ENCODE assay signal across 14 cellular contexts in genomic region chr16:81494434-81494806, GRCh38. TPM values are rescaled to one million over a fixed set of nuclear protein-coding genes. Genes with fewer than 3 reads are reported as not detected.
DNase-seq lines count a peak whose midpoint lies in the region; ATAC-seq, FAIRE-seq and TF ChIP-seq lines count a peak whose summit lies in the region.
"Had no signal": no experiment of that assay in that cellular context is flagged by ENCODE, and none has a peak within 500 bp of the region (broad histone marks: within the 10 kb centered on the region; RNA-seq: fewer than 3 reads in every experiment).

No MANE protein-coding gene starts in this region.

- H3K4me3 ChIP-seq in A549 (no peak overlapping the region), adrenal gland (no peak overlapping the region), keratinocyte (ENCODE audit: control insufficient read depth in 2 of 3, extremely low read depth in 1 of 3, insufficient read depth in 2 of 3, low read depth in 1 of 3, low read length in 3 of 3) (no peak overlapping the region), prostate gland (no peak overlapping the region)

- ATAC-seq in A549 (peak in 1 of 2 experiments; percentile 6; a peak in 3 of 6 replicates), GM18519 (IDR thresholded peaks at IDR 0.05; ENCODE audit: low FRiP score, unreplicated experiment) (no peak)

- peak overlapping the region; percentile 77 for H3K9ac ChIP-seq in keratinocyte (ENCODE audit: control insufficient read depth, extremely low read depth, insufficient read depth, low read length)

- 75% methylated on average over 8 of the region's 10 CpGs for WGBS in A549 (ENCODE audit: missing lambda C conversion rate)
- 82 to 95% (median 87%) methylated on average over 1 to 10 of the region's 10 CpGs for WGBS in adrenal gland, 4 donors
- 77% methylated on average over 10 of the region's 10 CpGs for WGBS in prostate gland

- no peak for TF ChIP-seq RAD21 in A549 (conservative IDR thresholded peaks at IDR 0.05 in 1 of 2, IDR thresholded peaks at IDR 0.05 in 1 of 2)

- dilution Hi-C loops in keratinocyte (cut with MboI; ENCODE audit: extremely low pct_ligation_motif_present, low sequenced_read_pairs): no loop called here

- no peaks in the 10 kb centered on the region for H3K36me3 ChIP-seq in adrenal gland (replicated peaks in 1 of 2)
- peaks cover 8 to 24% of the 10 kb centered on the region in 2 experiments for H3K36me3 ChIP-seq in keratinocyte (ENCODE audit: control insufficient read depth in 2 of 2, extremely low read depth in 1 of 2, insufficient read depth in 2 of 2, low read length in 2 of 2)
- H3K36me3 ChIP-seq in prostate gland: no peaks in the 10 kb centered on the region

- TF ChIP-seq CTCF in A549 (IDR thresholded peaks at IDR 0.05) (no peak), adrenal gland (IDR thresholded peaks at IDR 0.05) (no peak), keratinocyte (optimal IDR thresholded peaks at IDR 0.05 in 1 of 3, IDR thresholded peaks at IDR 0.05 in 1 of 3, conservative IDR thresholded peaks at IDR 0.05 in 1 of 3; ENCODE audit: extremely low read depth in 1 of 3, insufficient read depth in 2 of 3, low read length in 3 of 3) (no peak), prostate gland (IDR thresholded peaks at IDR 0.05) (no peak)

- peaks cover 14% of the 10 kb centered on the region for H3K9me1 ChIP-seq in keratinocyte (ENCODE audit: control insufficient read depth, extremely low read depth, insufficient read depth, low read length)

- H2AFZ ChIP-seq in keratinocyte (ENCODE audit: control insufficient read depth, low read length): no peak overlapping the region

- CTCF ChIA-PET in A549 (lab: Yijun Ruan, JAX): interaction anchor here (1.1 to 2.1 kb wide), 8 partner anchors 15 to 203 kb away, joined by 3 to 7 read pairs (median 4); no protein-coding TSS in a partner anchor

- peaks cover under 1% of the 10 kb centered on the region for H4K20me1 ChIP-seq in keratinocyte (ENCODE audit: control insufficient read depth, extremely low read depth, insufficient read depth, low read length)

- intact Hi-C loops in adrenal gland (cut with DNase I): no loop called here
- intact Hi-C loops in prostate gland (cut with DNase I): no loop called here

- no peak for TF ChIP-seq POLR2A in A549 (IDR thresholded peaks at IDR 0.05; ENCODE audit: low read length)
- TF ChIP-seq POLR2A in adrenal gland (IDR thresholded peaks at IDR 0.05): no peak
- no peak for TF ChIP-seq POLR2A in prostate gland (IDR thresholded peaks at IDR 0.05)

- peaks cover 93% of the 10 kb centered on the region for H3K79me2 ChIP-seq in keratinocyte (ENCODE audit: control insufficient read depth, insufficient read depth, low read length)

- DNase-seq in A549 (ENCODE audit: low read depth in 1 of 2, low spot score in 1 of 2) (no peak), adrenal gland (no peak), keratinocyte (ENCODE audit: low read depth, low spot score) (no peak), prostate gland (ENCODE audit: low spot score) (no peak), SK-N-DZ (ENCODE audit: low spot score) (no peak), DMS153 (lab: John Stamatoyannopoulos, UW) (no peak)
- DNase-seq in activated CD4-positive, alpha-beta T cell treated with anti-CD3 and anti-CD28 coated beads for 48 hours: no peak
- DNase-seq: COR-L47; KBM-7; NCI-H1105 treated with DMSO at 0.1 percent for 48 hours; occipital lobe; stimulated activated naive CD8-positive, alpha-beta T cell treated with anti-CD3 and anti-CD28 coated beads, Interleukin-15, amount 100 ng/mL, for 72 hours had no signal

- H3K27me3 ChIP-seq in adrenal gland (no peaks in the 10 kb centered on the region), keratinocyte (ENCODE audit: control insufficient read depth, extremely low read depth, insufficient read depth, low read length) (no peaks in the 10 kb centered on the region), prostate gland (replicated peaks; ENCODE audit: insufficient read depth) (no peaks in the 10 kb centered on the region)

- TF ChIP-seq EP300 in A549 (IDR thresholded peaks at IDR 0.05): no peak

- H3K4me1 ChIP-seq in A549: peaks cover 99% of the 10 kb centered on the region
- peaks cover 26 to 67% of the 10 kb centered on the region in 2 donors for H3K4me1 ChIP-seq in adrenal gland (replicated peaks in 1 of 2)
- peaks cover 36% of the 10 kb centered on the region for H3K4me1 ChIP-seq in keratinocyte (ENCODE audit: control insufficient read depth, extremely low read depth, insufficient read depth, low read length)
- H3K4me1 ChIP-seq in prostate gland (replicated peaks): peaks cover 8% of the 10 kb centered on the region

- H3K4me2 ChIP-seq in A549 (peak overlapping the region; percentile 41), keratinocyte (ENCODE audit: control insufficient read depth, extremely low read depth, insufficient read depth, low read depth, low read length) (peak overlapping the region; percentile 76)

- no peak for FAIRE-seq in A549 (lab: Jason Lieb, UNC)
- no peak for FAIRE-seq in keratinocyte (lab: Jason Lieb, UNC)
- FAIRE-seq: GM12892 had no signal

- no peaks in the 10 kb centered on the region for H3K9me3 ChIP-seq in A549
- no peaks in the 10 kb centered on the region for H3K9me3 ChIP-seq in adrenal gland (replicated peaks in 1 of 3)
- H3K9me3 ChIP-seq in keratinocyte (ENCODE audit: control insufficient read depth, low read depth, low read length): no peaks in the 10 kb centered on the region
- no peaks in the 10 kb centered on the region for H3K9me3 ChIP-seq in prostate gland

- H3K27ac ChIP-seq in A549 (peak overlapping the region; percentile 49 to 77), adrenal gland (peak overlapping the region in 3 of 5 donors; percentile 65 to 83 (median 69)), keratinocyte (ENCODE audit: control insufficient read depth, insufficient read depth, low read length) (peak overlapping the region; percentile 95), prostate gland (peak overlapping the region; percentile 48 to 68)

- POLR2A ChIA-PET in A549 (lab: Yijun Ruan, JAX): no interaction called here

TF ChIP-seq in A549, 52 proteins besides CTCF, POLR2A, EP300 and RAD21:
- TF ChIP-seq FOXS1 (CRISPR knock-in tag; IDR thresholded peaks at IDR 0.05) (no peak), RARB (CRISPR knock-in tag; IDR thresholded peaks at IDR 0.05) (no peak), KDM5A (IDR thresholded peaks at IDR 0.05) (no peak), BHLHE40 (IDR thresholded peaks at IDR 0.05; ENCODE audit: low read depth, low read length) (no peak), HDAC2 (IDR thresholded peaks at IDR 0.05) (no peak), FOSL2 (IDR thresholded peaks at IDR 0.05) (no peak), FOSL2 (CRISPR knock-in tag; IDR thresholded peaks at IDR 0.05) (no peak)

RNA-seq across cellular contexts. Expression of gene CMIP, which starts 49.8 kb away (rescaled TPM):
- polyA plus RNA-seq in A549 (2011; rRNA removed): 21.6 and 44.7 TPM in 2 replicates
- polyA plus RNA-seq in A549 (2012; cell fraction: cytosol; rRNA removed): 78.5 and 97.9 TPM in 2 replicates
- 128 and 142 TPM in 2 replicates for polyA plus RNA-seq in A549 (2012; cell fraction: nucleus; rRNA removed)
- polyA plus RNA-seq in A549 (2017; fragmentation: RNase III; extraction: RNeasy Plus Mini Kit Qiagen cat#74134 plus additional on column Dnase treatment): 118 to 129 TPM (median 125 TPM) in 3 replicates
- 89.1 and 130 TPM in 2 replicates for polyA minus RNA-seq in A549 (2011; rRNA and poly(A)+ RNA removed)
- 10 to 100 TPM; 34.3 to 87.9 (median 54.9) TPM for total RNA-seq in adrenal gland
- polyA plus RNA-seq in adrenal gland: 10 to 100 TPM; 10.9 to 49.0 (median 17.4) TPM
- 4.6 to 18.7 TPM (median 5.0 TPM) in 3 replicates for polyA plus RNA-seq in keratinocyte
- 20.1 TPM for polyA plus RNA-seq in keratinocyte (2011; ENCODE audit: low read depth)
- 12.3 and 20.2 TPM in 2 replicates for polyA plus RNA-seq in keratinocyte (2011; cell fraction: cytosol; rRNA removed)
- 27.0 and 37.4 TPM in 2 replicates for polyA plus RNA-seq in keratinocyte (2011; cell fraction: nucleus; rRNA removed)
- 41.8 and 43.5 TPM in 2 replicates for polyA plus RNA-seq in keratinocyte (2012; ENCODE audit: low replicate concordance)
- 22.9 to 114 TPM (median 29.7 TPM) in 3 replicates for polyA minus RNA-seq in keratinocyte
- polyA minus RNA-seq in keratinocyte (2011; cell fraction: cytosol; rRNA and poly(A)+ RNA removed): 28.2 TPM
- 33.2 and 59.6 TPM in 2 replicates for polyA minus RNA-seq in keratinocyte (2011; cell fraction: nucleus; rRNA and poly(A)+ RNA removed)
- 10 to 100 TPM; 30.1 to 95.1 TPM for total RNA-seq in prostate gland
- polyA plus RNA-seq in SK-N-DZ (2014; cell fraction: cytosol; rRNA removed): 7.1 and 11.8 TPM in 2 replicates
- polyA plus RNA-seq in SK-N-DZ (2014; cell fraction: nucleus; rRNA removed): 4.8 and 16.4 TPM in 2 replicates
